8 cellular contexts compared by ENCODE assay signal in genomic region chr6:37258716-37259115, GRCh38. TPM values are rescaled to one million over a fixed set of nuclear protein-coding genes. Genes with fewer than 3 reads are reported as not detected.
DNase-seq lines count a peak whose midpoint lies in the region; ATAC-seq, FAIRE-seq and TF ChIP-seq lines count a peak whose summit lies in the region.

No MANE protein-coding gene starts in this region.

- H3K4me1 ChIP-seq in gastrocnemius medialis, result peaks cover 38 to 47% of the 10 kb centered on the region in 2 donors

- peak overlapping the region; percentile 96 for H3K27ac Mint-ChIP-seq in T-helper 17 cell

- ATAC-seq in T-helper 17 cell, result no peak
- ATAC-seq in gastrocnemius medialis, result no peak
- ATAC-seq in GM19351 (IDR thresholded peaks at IDR 0.05; ENCODE audit: unreplicated experiment), result no peak

- no peaks in the 10 kb centered on the region for H3K36me3 ChIP-seq in gastrocnemius medialis

- in situ Hi-C loops in gastrocnemius medialis (cut with MboI; ENCODE audit: low sequenced_read_pairs in 4 of 4), result no loop called here

- no peaks in the 10 kb centered on the region for H3K9me3 ChIP-seq in T-helper 17 cell (ENCODE audit: control insufficient read depth, low read length, poor library complexity, severe bottlenecking)
- H3K9me3 ChIP-seq in gastrocnemius medialis, result no peaks in the 10 kb centered on the region

- H3K4me3 Mint-ChIP-seq in T-helper 17 cell, result peak overlapping the region; percentile 97

- H3K4me1 Mint-ChIP-seq in T-helper 17 cell, result peaks cover 32% of the 10 kb centered on the region

- DNase-seq in GM18507 (ENCODE audit: extremely low spot score, insufficient read length, low read depth) (no peak), T-helper 17 cell (no peak), fibroblast of villous mesenchyme (ENCODE audit: low read depth) (no peak), gastrocnemius medialis (no peak), SHP77 treated with DMSO at 0.1 percent for 48 hours (lab: John Stamatoyannopoulos, UW) (no peak), NCI-H128 (lab: John Stamatoyannopoulos, UW; ENCODE audit: unreplicated experiment) (no peak)
- no peak for DNase-seq in stimulated activated naive CD4-positive, alpha-beta T cell treated with Interleukin-2 at 50 U/mL for 16 hours (lab: John Stamatoyannopoulos, UW)

- no peaks in the 10 kb centered on the region for H3K36me3 Mint-ChIP-seq in T-helper 17 cell (ENCODE audit: low read depth)

- no peaks in the 10 kb centered on the region for H3K27me3 ChIP-seq in gastrocnemius medialis

- H3K4me3 ChIP-seq in fibroblast of villous mesenchyme (ENCODE audit: low read depth, low read length) (peak overlapping the region; percentile 94), gastrocnemius medialis (peak overlapping the region; percentile 81 to 98 (median 86))

- no peak for TF ChIP-seq CTCF in fibroblast of villous mesenchyme (IDR thresholded peaks at IDR 0.05; ENCODE audit: insufficient read depth, low read depth, low read length)
- no peak for TF ChIP-seq CTCF in gastrocnemius medialis (IDR thresholded peaks at IDR 0.05 in 4 of 5, conservative IDR thresholded peaks at IDR 0.05 in 1 of 5)

- H3K27ac ChIP-seq in gastrocnemius medialis, result peak overlapping the region; percentile 87 to 94 (median 92)

- H3K27me3 Mint-ChIP-seq in T-helper 17 cell, result peaks cover 9% of the 10 kb centered on the region

- intact Hi-C loops in gastrocnemius medialis (cut with DNase I; ENCODE audit: low total_unique reads), result no loop called here

- peak; percentile 31 for FAIRE-seq in GM18507 (lab: Jason Lieb, UNC)

- no peak for TF ChIP-seq POLR2A in gastrocnemius medialis (IDR thresholded peaks at IDR 0.05)

RNA-seq across cellular contexts. Expression of gene TMEM217, which starts 0.8 kb away (rescaled TPM):
- total RNA-seq in T-helper 17 cell, result 1 to 10 TPM in 1 of 2 donors, under 1 TPM in 1; 0.37 to 2.0 TPM
- 2.9 and 3.5 TPM in 2 replicates for total RNA-seq in fibroblast of villous mesenchyme
- under 1 TPM in 1 of 4 donors, not detected in 3; 0.22 TPM for total RNA-seq in gastrocnemius medialis

RNA-seq across cellular contexts. Expression of gene TBC1D22B, which starts 1.1 kb away (rescaled TPM):
- total RNA-seq in T-helper 17 cell (10 to 100 TPM; 11.2 to 11.9 TPM), fibroblast of villous mesenchyme (7.1 and 10.8 TPM in 2 replicates), gastrocnemius medialis (10 to 100 TPM in 1 of 4 donors, 1 to 10 TPM in 3; 6.3 to 12.3 (median 7.7) TPM)
